24 cellular contexts compared by ENCODE assay signal in genomic region chr21:29775462-29775861, GRCh38.
"Had no signal": no experiment of that assay in that cellular context is flagged by ENCODE, and none has a peak within 500 bp of the region (broad histone marks: within the 10 kb centered on the region; RNA-seq: fewer than 3 reads in every experiment).

No MANE protein-coding gene starts in this region.

- H3K27me3 ChIP-seq: esophagus muscularis mucosa, gastrocnemius medialis, heart right ventricle, right atrium auricular region, sigmoid colon, testis, tibial nerve, upper lobe of right lung had no signal

- H3K27me3 Mint-ChIP-seq: stimulated activated naive B cell treated with anti-CD40 and anti-IgM and Interleukin-4, amounts not matched to agents 10 μg/mL and 1 μg/mL and 100 μg/mL, for 72 hours had no signal

- H3K9me3 Mint-ChIP-seq: stimulated activated naive B cell treated with anti-CD40 and anti-IgM and Interleukin-4, amounts not matched to agents 10 μg/mL and 1 μg/mL and 100 μg/mL, for 72 hours; stimulated activated naive CD8-positive, alpha-beta T cell treated with anti-CD3 and anti-CD28 coated beads, Interleukin-15, amount 100 ng/mL, for 72 hours had no signal

- DNase-seq: effector memory CD4-positive, alpha-beta T cell; gastrocnemius medialis; heart right ventricle; hypothalamus; left cardiac atrium; left ventricle myocardium superior; mesenchymal stem cell; naive thymus-derived CD8-positive, alpha-beta T cell; posterior cingulate gyrus; sigmoid colon; stimulated activated CD4-positive, alpha-beta T cell treated with anti-CD3 and anti-CD28 coated beads, Interleukin-2, amount 100 ng/mL, for 24 hours; stimulated activated CD4-positive, alpha-beta T cell treated with anti-CD3 and anti-CD28 coated beads, Interleukin-4, amount 100 ng/mL, for 4 hours; stimulated activated naive B cell treated with anti-CD40 and anti-IgM and Interleukin-4, amounts not matched to agents 10 μg/mL and 1 μg/mL and 100 μg/mL, for 72 hours; stimulated activated naive CD8-positive, alpha-beta T cell treated with anti-CD3 and anti-CD28 coated beads, Interleukin-15, amount 100 ng/mL, for 72 hours; testis; upper lobe of right lung had no signal

- H3K36me3 Mint-ChIP-seq: naive thymus-derived CD8-positive, alpha-beta T cell; stimulated activated naive B cell treated with anti-CD40 and anti-IgM and Interleukin-4, amounts not matched to agents 10 μg/mL and 1 μg/mL and 100 μg/mL, for 72 hours had no signal

- H3K36me3 ChIP-seq: esophagus muscularis mucosa, gastrocnemius medialis, heart right ventricle, right atrium auricular region, sigmoid colon, tibial nerve, upper lobe of right lung had no signal

- H3K4me3 ChIP-seq: esophagus muscularis mucosa, gastrocnemius medialis, heart right ventricle, lung, right atrium auricular region, sigmoid colon, skin epidermis, testis, tibial nerve, upper lobe of right lung had no signal

- H3K4me1 Mint-ChIP-seq: naive thymus-derived CD8-positive, alpha-beta T cell; stimulated activated naive B cell treated with anti-CD40 and anti-IgM and Interleukin-4, amounts not matched to agents 10 μg/mL and 1 μg/mL and 100 μg/mL, for 72 hours; stimulated activated naive CD8-positive, alpha-beta T cell treated with anti-CD3 and anti-CD28 coated beads, Interleukin-15, amount 100 ng/mL, for 72 hours had no signal

- H3K4me1 ChIP-seq: esophagus muscularis mucosa, gastrocnemius medialis, heart right ventricle, right atrium auricular region, sigmoid colon, testis, tibial nerve, upper lobe of right lung had no signal

- H3K9me3 ChIP-seq: esophagus muscularis mucosa, gastrocnemius medialis, heart right ventricle, right atrium auricular region, sigmoid colon, testis, tibial nerve, upper lobe of right lung had no signal

- H3K27ac Mint-ChIP-seq: naive thymus-derived CD8-positive, alpha-beta T cell; stimulated activated naive B cell treated with anti-CD40 and anti-IgM and Interleukin-4, amounts not matched to agents 10 μg/mL and 1 μg/mL and 100 μg/mL, for 72 hours had no signal

- H3K27ac ChIP-seq: epithelial cell of prostate, esophagus muscularis mucosa, gastrocnemius medialis, heart right ventricle, right atrium auricular region, sigmoid colon, skin epidermis, testis, tibial nerve, upper lobe of right lung had no signal

- H3K4me3 Mint-ChIP-seq: naive thymus-derived CD8-positive, alpha-beta T cell; stimulated activated naive B cell treated with anti-CD40 and anti-IgM and Interleukin-4, amounts not matched to agents 10 μg/mL and 1 μg/mL and 100 μg/mL, for 72 hours; stimulated activated naive CD8-positive, alpha-beta T cell treated with anti-CD3 and anti-CD28 coated beads, Interleukin-15, amount 100 ng/mL, for 72 hours had no signal

- FAIRE-seq: endometrium, keratinocyte had no signal

- ATAC-seq: gastrocnemius medialis; heart right ventricle; left cardiac atrium; left ventricle myocardium superior; naive thymus-derived CD8-positive, alpha-beta T cell; stimulated activated naive B cell treated with anti-CD40 and anti-IgM and Interleukin-4, amounts not matched to agents 10 μg/mL and 1 μg/mL and 100 μg/mL, for 72 hours; stimulated activated naive CD8-positive, alpha-beta T cell treated with anti-CD3 and anti-CD28 coated beads, Interleukin-15, amount 100 ng/mL, for 72 hours; upper lobe of right lung had no signal
